ENCODE assay signal across 12 cellular contexts in genomic region chr5:14806452-14806851, GRCh38.
DNase-seq lines count a peak whose midpoint lies in the region; ATAC-seq and TF ChIP-seq lines count a peak whose summit lies in the region.
"Had no signal": no experiment of that assay in that cellular context is flagged by ENCODE, and none has a peak within 500 bp of the region (broad histone marks: within the 10 kb centered on the region; RNA-seq: fewer than 3 reads in every experiment).

No MANE protein-coding gene starts in this region.

- H3K27ac ChIP-seq in ACC112 (ENCODE audit: low read depth, low read length) (peak overlapping the region; percentile 96), fibroblast of lung (ENCODE audit: insufficient read depth, low read length) (peak overlapping the region; percentile 27)
- H3K27ac ChIP-seq: BLaER1 had no signal

- peak; percentile 14 for DNase-seq in MG63
- peak; percentile 73 to 95 for DNase-seq in fibroblast of lung (ENCODE audit: low read depth in 2 of 2)
- DNase-seq in mucosa of gallbladder (ENCODE audit: low spot score), result peak; percentile 21
- DNase-seq in NCI-H1105 treated with DMSO at 0.1 percent for 48 hours (lab: John Stamatoyannopoulos, UW), result no peak
- no peak for DNase-seq in G401 (ENCODE audit: low spot score)
- DNase-seq: activated CD8-positive, alpha-beta memory T cell treated with anti-CD3 and anti-CD28 coated beads, Interleukin-2, amount 10 ng/mL, durations not matched to agents 7 days and 5 days; glutamatergic neuron; NCI-H526 had no signal

- H3K4me3 ChIP-seq in ACC112 (ENCODE audit: low read depth, low read length), result no peak overlapping the region
- no peak overlapping the region for H3K4me3 ChIP-seq in MG63
- H3K4me3 ChIP-seq in fibroblast of lung (replicated peaks in 1 of 4; ENCODE audit: control extremely low read depth in 1 of 4, insufficient read depth in 1 of 4, low read depth in 3 of 4, low read length in 4 of 4), result no peak overlapping the region
- H3K4me3 ChIP-seq: BLaER1 had no signal

- no peak overlapping the region for H3K9ac ChIP-seq in fibroblast of lung (ENCODE audit: insufficient read depth, low read length)
- H3K9ac ChIP-seq: BLaER1 had no signal

- H3K9me3 ChIP-seq in MG63 (no peaks in the 10 kb centered on the region), fibroblast of lung (ENCODE audit: control insufficient read depth, insufficient read depth, low read depth, low read length) (no peaks in the 10 kb centered on the region)
- H3K9me3 ChIP-seq: BLaER1 had no signal

- H3K27me3 ChIP-seq in ACC112 (ENCODE audit: insufficient read depth, low read length) (no peaks in the 10 kb centered on the region), MG63 (no peaks in the 10 kb centered on the region), fibroblast of lung (ENCODE audit: control insufficient read depth, insufficient read depth, low read length) (no peaks in the 10 kb centered on the region)
- H3K27me3 ChIP-seq: BLaER1 had no signal

- ATAC-seq in GM18909 (IDR thresholded peaks at IDR 0.05; ENCODE audit: poor library complexity, unreplicated experiment) (no peak), HG03045 (IDR thresholded peaks at IDR 0.05; ENCODE audit: unreplicated experiment) (no peak)
- ATAC-seq: activated CD8-positive, alpha-beta memory T cell treated with anti-CD3 and anti-CD28 coated beads, Interleukin-2, amount 10 ng/mL, durations not matched to agents 7 days and 5 days had no signal

- no peak overlapping the region for H3K4me2 ChIP-seq in fibroblast of lung (ENCODE audit: extremely low read depth, insufficient read depth, low read length)
- H3K4me2 ChIP-seq: BLaER1 had no signal

- no peaks in the 10 kb centered on the region for H4K20me1 ChIP-seq in fibroblast of lung (ENCODE audit: control insufficient read depth, extremely low read depth, insufficient read depth, low read length)

- in situ Hi-C loops in G401 (cut with HindIII; ENCODE audit: low sequenced_read_pairs), result no loop called here

- H3K79me2 ChIP-seq in ACC112 (ENCODE audit: control insufficient read depth, insufficient read depth, low read length, unreplicated experiment) (peaks cover 18% of the 10 kb centered on the region), fibroblast of lung (ENCODE audit: control insufficient read depth, insufficient read depth, low read length) (no peaks in the 10 kb centered on the region)

- no peak overlapping the region for H2AFZ ChIP-seq in ACC112 (ENCODE audit: low read length, unreplicated experiment)
- no peak overlapping the region for H2AFZ ChIP-seq in fibroblast of lung (ENCODE audit: low read length)

- peaks cover 5% of the 10 kb centered on the region; the same call in 1 of the 2 replicates for H3K36me3 ChIP-seq in ACC112 (ENCODE audit: insufficient read depth, low read length)
- peaks cover 3% of the 10 kb centered on the region; the same call in 1 of the 2 replicates for H3K36me3 ChIP-seq in MG63
- H3K36me3 ChIP-seq in fibroblast of lung (ENCODE audit: control insufficient read depth, insufficient read depth, low read length), result no peaks in the 10 kb centered on the region

- peaks cover 45% of the 10 kb centered on the region for H3K4me1 ChIP-seq in ACC112 (ENCODE audit: control insufficient read depth, insufficient read depth, low read length, unreplicated experiment)
- H3K4me1 ChIP-seq in fibroblast of lung (ENCODE audit: control insufficient read depth, extremely low read depth, insufficient read depth, low read length), result peaks cover 11% of the 10 kb centered on the region

- TF ChIP-seq CTCF in fibroblast of lung (conservative IDR thresholded peaks at IDR 0.05 in 1 of 2, IDR thresholded peaks at IDR 0.05 in 1 of 2; ENCODE audit: low read depth in 1 of 2, low read length in 2 of 2), result no peak

Comparison
In these comparisons a context has a peak if more than half of its experiments do, and no peak if none do; other contexts are left out.
1. DNase-seq: peak in MG63 (single experiment), fibroblast of lung (2 of 2) and mucosa of gallbladder (single experiment); none in NCI-H1105 treated with DMSO at 0.1 percent for 48 hours (single experiment) and G401 (single experiment).